Comparison of ENCODE assay signal across 3 cellular contexts in the genomic region with DNA sequence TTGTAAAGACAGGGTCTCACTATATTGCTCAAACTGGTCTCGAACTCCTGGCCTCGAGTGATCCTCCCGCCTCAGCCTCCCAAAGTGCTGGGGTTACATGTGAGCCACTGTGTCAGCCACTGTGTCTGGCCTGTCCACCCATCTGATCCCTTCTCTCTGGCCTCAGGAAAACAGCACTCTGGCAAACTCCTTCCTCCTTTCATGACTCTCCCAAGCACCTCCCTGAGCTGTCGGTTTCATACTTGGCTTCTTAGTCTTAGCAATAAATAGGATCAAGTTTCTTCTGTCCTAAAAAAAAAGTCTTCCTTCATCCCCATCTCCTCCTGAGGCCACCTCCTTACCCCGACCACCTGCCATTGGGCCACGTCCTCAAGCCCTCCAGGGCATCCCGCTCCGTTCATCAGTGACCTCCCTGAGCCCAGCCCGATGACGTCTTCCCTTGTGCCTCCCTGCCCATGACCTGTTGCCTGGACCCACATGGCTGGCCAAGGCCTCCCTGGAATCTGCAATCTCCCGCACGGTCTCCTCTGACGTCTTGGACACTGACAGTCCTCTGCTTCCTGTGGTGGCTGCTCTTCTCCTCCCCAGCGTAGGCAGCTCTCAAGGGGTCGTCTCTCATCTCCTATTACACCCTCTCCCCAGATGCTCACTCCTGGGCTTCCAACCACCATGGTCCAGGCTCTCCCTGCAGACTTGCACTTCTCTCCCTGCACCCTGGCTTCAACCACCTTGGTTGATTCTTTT. TPM values are rescaled to one million over a fixed set of nuclear protein-coding genes. Genes with fewer than 3 reads are reported as not detected.
"Had no signal": no experiment of that assay in that cellular context is flagged by ENCODE, and none has a peak within 500 bp of the region (broad histone marks: within the 10 kb centered on the region; RNA-seq: fewer than 3 reads in every experiment).

No MANE protein-coding gene starts in this region.

RNA-seq across cellular contexts. Expression of a gene that starts 26.5 kb away (rescaled TPM):
- total RNA-seq: cerebellum, fibroblast of villous mesenchyme, mammary epithelial cell had no signal
- polyA plus RNA-seq: mammary epithelial cell had no signal
